ENCODE assay signal across 1 cellular context in genomic region chr6:166725571-166725970, GRCh38.
TF ChIP-seq lines count a peak whose summit lies in the region.

No MANE protein-coding gene starts in this region.

TF ChIP-seq in HepG2, 621 proteins besides CTCF, POLR2A, EP300 and RAD21 (continued from another document):
- no peak for TF ChIP-seq FUBP1 (CRISPR knock-in tag; IDR thresholded peaks at IDR 0.05; ENCODE audit: borderline replicate concordance)
